ENCODE assay signal across 20 cellular contexts in genomic region chr2:37683241-37683640, GRCh38. TPM values are rescaled to one million over a fixed set of nuclear protein-coding genes. Genes with fewer than 3 reads are reported as not detected.
DNase-seq lines count a peak whose midpoint lies in the region; ATAC-seq lines count a peak whose summit lies in the region.
"Had no signal": no experiment of that assay in that cellular context is flagged by ENCODE, and none has a peak within 500 bp of the region (broad histone marks: within the 10 kb centered on the region; RNA-seq: fewer than 3 reads in every experiment).

No MANE protein-coding gene starts in this region.

- DNase-seq in activated naive CD4-positive, alpha-beta T cell treated with anti-CD3 and anti-CD28 coated beads, Interleukin-2, amount 50 U/mL, for 72 hours (ENCODE audit: low spot score in 2 of 2), result no peak
- no peak for DNase-seq in T-helper 17 cell
- DNase-seq in amniotic epithelial cell (ENCODE audit: low read depth), result peak; percentile 57
- no peak for DNase-seq in stimulated activated effector memory CD8-positive, alpha-beta T cell treated with anti-CD3 and anti-CD28 coated beads, Interleukin-12 subunit alpha, Interleukin-12 subunit beta, amount 100 ng/mL, for 72 hours (ENCODE audit: low spot score in 2 of 2)
- DNase-seq in H7, result no peak
- DNase-seq in medulla oblongata (ENCODE audit: extremely low spot score), result no peak
- DNase-seq: colonic mucosa; GOT3; midbrain; NCI-H187 treated with DMSO at 0.1 percent for 48 hours; NCI-H82; SIG-M5; stimulated activated naive B cell treated with anti-CD40 and anti-IgM and Interleukin-4, amounts not matched to agents 10 μg/mL and 1 μg/mL and 100 μg/mL, for 72 hours; thyroid gland had no signal

- no peaks in the 10 kb centered on the region for H3K9me3 ChIP-seq in T-helper 17 cell (ENCODE audit: control insufficient read depth, low read length, poor library complexity, severe bottlenecking)
- H3K9me3 ChIP-seq: colonic mucosa, thyroid gland had no signal

- H3K36me3 Mint-ChIP-seq in activated naive CD4-positive, alpha-beta T cell treated with anti-CD3 and anti-CD28 coated beads, Interleukin-2, amount 50 U/mL, for 24 hours, result peaks cover 5% of the 10 kb centered on the region
- H3K36me3 Mint-ChIP-seq in activated naive CD4-positive, alpha-beta T cell treated with anti-CD3 and anti-CD28 coated beads, Interleukin-2, amount 50 U/mL, for 72 hours, result peaks cover 9 to 39% of the 10 kb centered on the region in 2 donors
- peaks cover 3% of the 10 kb centered on the region for H3K36me3 Mint-ChIP-seq in T-helper 17 cell (ENCODE audit: low read depth)
- no peaks in the 10 kb centered on the region for H3K36me3 Mint-ChIP-seq in stimulated activated effector memory CD8-positive, alpha-beta T cell treated with anti-CD3 and anti-CD28 coated beads, Interleukin-12 subunit alpha, Interleukin-12 subunit beta, amount 100 ng/mL, for 72 hours
- H3K36me3 Mint-ChIP-seq: neural progenitor cell; stimulated activated naive B cell treated with anti-CD40 and anti-IgM and Interleukin-4, amounts not matched to agents 10 μg/mL and 1 μg/mL and 100 μg/mL, for 72 hours had no signal

- no peaks in the 10 kb centered on the region for H3K27me3 Mint-ChIP-seq in activated naive CD4-positive, alpha-beta T cell treated with anti-CD3 and anti-CD28 coated beads, Interleukin-2, amount 50 U/mL, for 24 hours
- no peaks in the 10 kb centered on the region for H3K27me3 Mint-ChIP-seq in T-helper 17 cell
- H3K27me3 Mint-ChIP-seq: stimulated activated naive B cell treated with anti-CD40 and anti-IgM and Interleukin-4, amounts not matched to agents 10 μg/mL and 1 μg/mL and 100 μg/mL, for 72 hours had no signal

- no peak overlapping the region for H3K4me3 Mint-ChIP-seq in activated naive CD4-positive, alpha-beta T cell treated with anti-CD3 and anti-CD28 coated beads, Interleukin-2, amount 50 U/mL, for 24 hours
- no peak overlapping the region for H3K4me3 Mint-ChIP-seq in T-helper 17 cell
- H3K4me3 Mint-ChIP-seq in stimulated activated effector memory CD8-positive, alpha-beta T cell treated with anti-CD3 and anti-CD28 coated beads, Interleukin-12 subunit alpha, Interleukin-12 subunit beta, amount 100 ng/mL, for 72 hours, result no peak overlapping the region
- H3K4me3 Mint-ChIP-seq: neural progenitor cell; stimulated activated naive B cell treated with anti-CD40 and anti-IgM and Interleukin-4, amounts not matched to agents 10 μg/mL and 1 μg/mL and 100 μg/mL, for 72 hours had no signal

- H3K4me3 ChIP-seq in H7 (ENCODE audit: insufficient read depth, low read depth, low read length), result no peak overlapping the region
- H3K4me3 ChIP-seq: colonic mucosa, GM12878, neural progenitor cell, thyroid gland had no signal

- H3K36me3 ChIP-seq in H7 (replicated peaks; ENCODE audit: control insufficient read depth, insufficient read depth, low read length), result no peaks in the 10 kb centered on the region
- H3K36me3 ChIP-seq: colonic mucosa, neural progenitor cell, thyroid gland had no signal

- H3K27ac Mint-ChIP-seq in activated naive CD4-positive, alpha-beta T cell treated with anti-CD3 and anti-CD28 coated beads, Interleukin-2, amount 50 U/mL, for 24 hours, result peak overlapping the region; percentile 98
- H3K27ac Mint-ChIP-seq in activated naive CD4-positive, alpha-beta T cell treated with anti-CD3 and anti-CD28 coated beads, Interleukin-2, amount 50 U/mL, for 72 hours, result peak overlapping the region in 1 of 2 donors; percentile 85
- peak overlapping the region; percentile 22 for H3K27ac Mint-ChIP-seq in T-helper 17 cell
- H3K27ac Mint-ChIP-seq in stimulated activated effector memory CD8-positive, alpha-beta T cell treated with anti-CD3 and anti-CD28 coated beads, Interleukin-12 subunit alpha, Interleukin-12 subunit beta, amount 100 ng/mL, for 72 hours, result peak overlapping the region; percentile 93
- H3K27ac Mint-ChIP-seq: neural progenitor cell; progenitor cell of endocrine pancreas; stimulated activated naive B cell treated with anti-CD40 and anti-IgM and Interleukin-4, amounts not matched to agents 10 μg/mL and 1 μg/mL and 100 μg/mL, for 72 hours had no signal

- ATAC-seq in activated naive CD4-positive, alpha-beta T cell treated with anti-CD3 and anti-CD28 coated beads, Interleukin-2, amount 50 U/mL, for 72 hours, result no peak
- ATAC-seq in T-helper 17 cell, result no peak
- no peak for ATAC-seq in stimulated activated effector memory CD8-positive, alpha-beta T cell treated with anti-CD3 and anti-CD28 coated beads, Interleukin-12 subunit alpha, Interleukin-12 subunit beta, amount 100 ng/mL, for 72 hours
- ATAC-seq in GM21423 (IDR thresholded peaks at IDR 0.05; ENCODE audit: unreplicated experiment), result no peak
- ATAC-seq: GM12878, left lobe of liver had no signal

- H3K27me3 ChIP-seq in H7 (ENCODE audit: control insufficient read depth, insufficient read depth, low read length), result no peaks in the 10 kb centered on the region
- H3K27me3 ChIP-seq: colonic mucosa, neural progenitor cell, thyroid gland had no signal

- H3K4me1 Mint-ChIP-seq in activated naive CD4-positive, alpha-beta T cell treated with anti-CD3 and anti-CD28 coated beads, Interleukin-2, amount 50 U/mL, for 24 hours, result peaks cover 29% of the 10 kb centered on the region
- peaks cover 13% of the 10 kb centered on the region for H3K4me1 Mint-ChIP-seq in T-helper 17 cell
- H3K4me1 Mint-ChIP-seq in stimulated activated effector memory CD8-positive, alpha-beta T cell treated with anti-CD3 and anti-CD28 coated beads, Interleukin-12 subunit alpha, Interleukin-12 subunit beta, amount 100 ng/mL, for 72 hours, result peaks cover 36% of the 10 kb centered on the region
- H3K4me1 Mint-ChIP-seq: neural progenitor cell had no signal

- peaks cover 14% of the 10 kb centered on the region for H3K9me3 Mint-ChIP-seq in activated naive CD4-positive, alpha-beta T cell treated with anti-CD3 and anti-CD28 coated beads, Interleukin-2, amount 50 U/mL, for 24 hours
- peaks cover 12 to 22% of the 10 kb centered on the region in 2 donors for H3K9me3 Mint-ChIP-seq in activated naive CD4-positive, alpha-beta T cell treated with anti-CD3 and anti-CD28 coated beads, Interleukin-2, amount 50 U/mL, for 72 hours
- peaks cover 9% of the 10 kb centered on the region for H3K9me3 Mint-ChIP-seq in stimulated activated effector memory CD8-positive, alpha-beta T cell treated with anti-CD3 and anti-CD28 coated beads, Interleukin-12 subunit alpha, Interleukin-12 subunit beta, amount 100 ng/mL, for 72 hours
- H3K9me3 Mint-ChIP-seq: neural progenitor cell had no signal

RNA-seq across cellular contexts. Expression of gene CDC42EP3, which starts 11.8 kb away (rescaled TPM):
- 10 to 100 TPM; 11.1 to 12.5 TPM for total RNA-seq in activated naive CD4-positive, alpha-beta T cell treated with anti-CD3 and anti-CD28 coated beads, Interleukin-2, amount 50 U/mL, for 72 hours
- 10 to 100 TPM; 45.1 to 48.9 TPM for total RNA-seq in T-helper 17 cell
- 19.5 and 26.2 TPM in 2 replicates for total RNA-seq in H7 (2014; rRNA removed; shearing (Covaris generic))
